ENCODE assay signal across 13 cellular contexts in genomic region chr1:24923485-24924113, GRCh38. TPM values are rescaled to one million over a fixed set of nuclear protein-coding genes. Genes with fewer than 3 reads are reported as not detected.
DNase-seq lines count a peak whose midpoint lies in the region; ATAC-seq and TF ChIP-seq lines count a peak whose summit lies in the region.
"Had no signal": no experiment of that assay in that cellular context is flagged by ENCODE, and none has a peak within 500 bp of the region (broad histone marks: within the 10 kb centered on the region; RNA-seq: fewer than 3 reads in every experiment).

No MANE protein-coding gene starts in this region.

- H3K36me3 Mint-ChIP-seq in immature natural killer cell, result peaks cover 74 to 85% (median 75%) of the 10 kb centered on the region in 3 donors

- CTCF ChIA-PET in A673 (lab: Charles Lee), result no interaction called here

- POLR2A ChIA-PET in A673 (lab: Charles Lee; ENCODE audit: low non-redundant PET), result no interaction called here

- no peaks in the 10 kb centered on the region for H3K9me3 Mint-ChIP-seq in immature natural killer cell

- H3K4me3 ChIP-seq in GM12865 (ENCODE audit: low read depth, low read length) (peak overlapping the region; percentile 9; the same call in 1 of the 2 replicates), Peyer's patch (no peak overlapping the region), A673 (ENCODE audit: low read depth, low read length, poor library complexity, severe bottlenecking) (no peak overlapping the region)
- H3K4me3 ChIP-seq: heart right ventricle, SJSA1 had no signal

- TF ChIP-seq POLR2A in GM19193 (IDR thresholded peaks at IDR 0.05; ENCODE audit: extremely low read depth, insufficient read depth, insufficient read length), result peak; percentile 22
- TF ChIP-seq POLR2A in Peyer's patch (IDR thresholded peaks at IDR 0.05), result no peak

- H3K4me1 Mint-ChIP-seq in immature natural killer cell, result peaks cover 81 to 88% of the 10 kb centered on the region in 2 donors

- H3K4me1 ChIP-seq in Peyer's patch, result peaks cover 0 to 33% (median 22%) of the 10 kb centered on the region in 4 donors
- peaks cover 19% of the 10 kb centered on the region for H3K4me1 ChIP-seq in A673 (ENCODE audit: insufficient read depth, low read length, poor library complexity, severe bottlenecking)

- no TSS peak for BruUV-seq in A673 (replicated peaks; lab: Mats Ljungman, UMichigan)

- intact Hi-C loops in A673 (cut with micrococcal nuclease; ENCODE audit: unreplicated experiment), result no loop called here

- H3K36me3 ChIP-seq in Peyer's patch, result no peaks in the 10 kb centered on the region
- no peaks in the 10 kb centered on the region for H3K36me3 ChIP-seq in A673 (ENCODE audit: insufficient read depth, low read length, poor library complexity, severe bottlenecking)

- peaks cover 67 to 90% (median 88%) of the 10 kb centered on the region in 3 donors for H3K27me3 Mint-ChIP-seq in immature natural killer cell (ENCODE audit: low read depth in 3 of 3)

- TF ChIP-seq CTCF in GM12865 (IDR thresholded peaks at IDR 0.05; ENCODE audit: insufficient read depth, low read depth, low read length, missing control alignments) (no peak), Peyer's patch (IDR thresholded peaks at IDR 0.05) (no peak), A673 (conservative IDR thresholded peaks at IDR 0.05; ENCODE audit: low read depth, low read length) (no peak)

- H3K9me3 ChIP-seq in Peyer's patch, result no peaks in the 10 kb centered on the region
- no peaks in the 10 kb centered on the region for H3K9me3 ChIP-seq in A673 (ENCODE audit: low read depth, low read length, poor library complexity, severe bottlenecking)
- H3K9me3 ChIP-seq: heart right ventricle, SJSA1 had no signal

- H3K27ac ChIP-seq in Peyer's patch (peak overlapping the region; percentile 13 to 98 (median 16)), A673 (ENCODE audit: low read depth, low read length, poor library complexity, severe bottlenecking) (no peak overlapping the region)
- H3K27ac ChIP-seq: SJSA1 had no signal

- peak overlapping the region; percentile 91 to 99 (median 93) for H3K4me3 Mint-ChIP-seq in immature natural killer cell

- H3K27me3 ChIP-seq in Peyer's patch (peaks cover 0 to 26% of the 10 kb centered on the region in 2 donors), A673 (replicated peaks; ENCODE audit: insufficient read depth, low read depth, low read length, poor library complexity) (no peaks in the 10 kb centered on the region)
- H3K27me3 ChIP-seq: SJSA1 had no signal

- ATAC-seq in SK-N-SH treated with all-trans-retinoic acid at 6 μM for 48 hours, result no peak
- ATAC-seq: heart right ventricle had no signal

- peak overlapping the region; percentile 98 to 100 (median 100) for H3K27ac Mint-ChIP-seq in immature natural killer cell

- DNase-seq in GM12865 (ENCODE audit: low read depth) (peak; percentile 87), Peyer's patch (peak in 1 of 3 donors; percentile 56), immature natural killer cell (peak; percentile 61 to 73 (median 69)), kidney glomerular epithelial cell (lab: John Stamatoyannopoulos, UW) (no peak), A673 (ENCODE audit: low spot score) (no peak)
- DNase-seq: activated CD4-positive, alpha-beta T cell treated with anti-CD3 and anti-CD28 coated beads for 1 hour; heart right ventricle; NCI-H1436; NCI-H69; stimulated activated CD4-positive, alpha-beta T cell treated with anti-CD3 and anti-CD28 coated beads, Interleukin-1b, Interleukin-23, amount 100 ng/mL, for 48 hours had no signal

TF ChIP-seq in SK-N-SH treated with all-trans-retinoic acid at 6 μM for 48 hours, 23 proteins besides CTCF, POLR2A, EP300 and RAD21:
- TF ChIP-seq ZC3H10 (CRISPR knock-in tag; IDR thresholded peaks at IDR 0.05) (no peak), TCF4 (CRISPR knock-in tag; IDR thresholded peaks at IDR 0.05; ENCODE audit: borderline replicate concordance) (no peak), ZNF70 (CRISPR knock-in tag; IDR thresholded peaks at IDR 0.05) (no peak), ZNF8 (CRISPR knock-in tag; IDR thresholded peaks at IDR 0.05) (no peak), CSDC2 (CRISPR knock-in tag; IDR thresholded peaks at IDR 0.05) (no peak), BACH2 (CRISPR knock-in tag; IDR thresholded peaks at IDR 0.05; ENCODE audit: borderline replicate concordance) (no peak), ESRRG (CRISPR knock-in tag; IDR thresholded peaks at IDR 0.05) (no peak)
TF ChIP-seq in SK-N-SH treated with all-trans-retinoic acid at 6 μM for 48 hours: peak in this region for 0.

RNA-seq across cellular contexts. Expression of gene RUNX3, which starts 6.5 kb away (rescaled TPM):
- total RNA-seq in Peyer's patch (1 to 10 TPM; 2.1 to 9.9 (median 6.0) TPM), A673 (2021) (8.6 and 10.2 TPM in 2 replicates)
- polyA plus RNA-seq in immature natural killer cell, result 100 to 1,000 TPM in 1 of 3 donors, 10 to 100 TPM in 2; 83.7 to 132 (median 93.2) TPM

Comparison
In these comparisons a context has a peak if more than half of its experiments do, and no peak if none do; other contexts are left out.
1. DNase-seq: peak in GM12865 (single experiment) and immature natural killer cell (3 of 3); none in kidney glomerular epithelial cell (single experiment) and A673 (single experiment).